Comparison of ENCODE assay signal across 16 cellular contexts in the genomic region with DNA sequence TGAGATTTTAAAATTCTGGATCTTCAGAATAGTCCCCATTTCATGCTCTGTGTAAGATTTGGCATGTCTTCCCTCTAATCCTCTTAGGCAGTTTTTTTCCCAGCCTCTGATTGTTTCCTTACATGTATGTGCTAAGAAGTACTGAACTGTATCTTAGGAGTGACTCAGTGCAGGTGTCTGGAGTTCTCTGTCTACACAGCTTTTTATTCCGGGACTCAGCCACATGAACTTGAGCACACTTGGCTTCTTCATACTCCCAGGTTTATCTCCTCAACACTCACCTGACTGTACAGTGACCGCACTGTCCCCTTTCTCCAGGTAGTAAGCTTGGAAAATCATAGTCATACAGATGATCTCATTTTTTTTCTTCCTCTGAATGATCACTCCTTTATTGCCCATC. TPM values are rescaled to one million over a fixed set of nuclear protein-coding genes. Genes with fewer than 3 reads are reported as not detected.
DNase-seq lines count a peak whose midpoint lies in the region; ATAC-seq, FAIRE-seq and TF ChIP-seq lines count a peak whose summit lies in the region.
"Had no signal": no experiment of that assay in that cellular context is flagged by ENCODE, and none has a peak within 500 bp of the region (broad histone marks: within the 10 kb centered on the region; RNA-seq: fewer than 3 reads in every experiment).

No MANE protein-coding gene starts in this region.

- no peak for ATAC-seq in GM19455 (IDR thresholded peaks at IDR 0.05; ENCODE audit: unreplicated experiment)
- no peak for ATAC-seq in activated T-cell treated with anti-CD3 and anti-CD28 coated beads, Interleukin-2, amount 50 U/mL, for 4 hours

- H3K9me3 Mint-ChIP-seq in progenitor cell of endocrine pancreas (ENCODE audit: low read depth) = no peaks in the 10 kb centered on the region
- no peaks in the 10 kb centered on the region for H3K9me3 Mint-ChIP-seq in activated T-cell treated with anti-CD3 and anti-CD28 coated beads, Interleukin-2, amount 50 U/mL, for 4 hours

- no peak overlapping the region for H3K27ac ChIP-seq in epithelial cell of prostate
- H3K27ac ChIP-seq: GM23248 had no signal

- no peaks in the 10 kb centered on the region for H3K36me3 Mint-ChIP-seq in progenitor cell of endocrine pancreas (ENCODE audit: insufficient read depth)
- H3K36me3 Mint-ChIP-seq in activated T-cell treated with anti-CD3 and anti-CD28 coated beads, Interleukin-2, amount 50 U/mL, for 4 hours (ENCODE audit: insufficient read depth) = no peaks in the 10 kb centered on the region
- H3K36me3 Mint-ChIP-seq: CD8-positive, alpha-beta memory T cell had no signal

- no peaks in the 10 kb centered on the region for H3K27me3 Mint-ChIP-seq in progenitor cell of endocrine pancreas
- H3K27me3 Mint-ChIP-seq in activated T-cell treated with anti-CD3 and anti-CD28 coated beads, Interleukin-2, amount 50 U/mL, for 4 hours (ENCODE audit: low read depth) = peaks cover 26% of the 10 kb centered on the region

- no peak overlapping the region for H3K4me3 Mint-ChIP-seq in progenitor cell of endocrine pancreas (ENCODE audit: low read depth)
- H3K4me3 Mint-ChIP-seq in activated T-cell treated with anti-CD3 and anti-CD28 coated beads, Interleukin-2, amount 50 U/mL, for 4 hours = no peak overlapping the region
- H3K4me3 Mint-ChIP-seq: CD8-positive, alpha-beta memory T cell had no signal

- no peak overlapping the region for H3K27ac Mint-ChIP-seq in progenitor cell of endocrine pancreas
- H3K27ac Mint-ChIP-seq: CD8-positive, alpha-beta memory T cell had no signal

- DNase-seq in D721Med (ENCODE audit: insufficient read length, low spot score) (no peak), NCI-H82 treated with DMSO at 0.1 percent for 48 hours (lab: John Stamatoyannopoulos, UW; ENCODE audit: unreplicated experiment) (peak; percentile 25), epithelial cell of prostate (ENCODE audit: low read depth, low spot score) (peak; percentile 62), kidney tubule cell (ENCODE audit: low spot score) (peak; percentile 86), progenitor cell of endocrine pancreas (ENCODE audit: low spot score, unreplicated experiment) (no peak)
- DNase-seq in activated T-cell treated with anti-CD3 and anti-CD28 coated beads, Interleukin-2, amount 50 U/mL, for 4 hours = no peak
- DNase-seq: CD8-positive, alpha-beta memory T cell; GM23248; NCI-H1436 treated with DMSO at 0.1 percent for 48 hours; NCI-H2081 treated with DMSO at 0.1 percent for 48 hours; NCI-H226; NCI-H526 had no signal

- H3K4me1 Mint-ChIP-seq in progenitor cell of endocrine pancreas (ENCODE audit: low read depth) = no peaks in the 10 kb centered on the region
- no peaks in the 10 kb centered on the region for H3K4me1 Mint-ChIP-seq in activated T-cell treated with anti-CD3 and anti-CD28 coated beads, Interleukin-2, amount 50 U/mL, for 4 hours (ENCODE audit: low read depth)
- H3K4me1 Mint-ChIP-seq: CD8-positive, alpha-beta memory T cell had no signal

- FAIRE-seq in D721Med (lab: Jason Lieb, UNC) = peak; percentile 97
- FAIRE-seq: GM12891, GM19239, HTR-8/SVneo had no signal

- TF ChIP-seq CTCF in D721Med (IDR thresholded peaks at IDR 0.05; ENCODE audit: insufficient read depth, missing control alignments) (no peak), progenitor cell of endocrine pancreas (IDR thresholded peaks at IDR 0.05; ENCODE audit: unreplicated experiment) (no peak)

RNA-seq across cellular contexts. Expression of a gene that starts 50.7 kb away (rescaled TPM):
- total RNA-seq in progenitor cell of endocrine pancreas = 3.7 TPM in 2 replicates
- not detected for total RNA-seq in activated T-cell treated with anti-CD3 and anti-CD28 coated beads, Interleukin-2, amount 50 U/mL, for 4 hours
- total RNA-seq: CD8-positive, alpha-beta memory T cell had no signal

Comparison
In these comparisons a context has a peak if more than half of its experiments do, and no peak if none do; other contexts are left out.
1. DNase-seq: peak in NCI-H82 treated with DMSO at 0.1 percent for 48 hours (single experiment), epithelial cell of prostate (single experiment) and kidney tubule cell (single experiment); none in D721Med (single experiment), progenitor cell of endocrine pancreas (single experiment) and activated T-cell treated with anti-CD3 and anti-CD28 coated beads, Interleukin-2, amount 50 U/mL, for 4 hours (single experiment).